Comparison of ENCODE assay signal across 11 cellular contexts in genomic region chr10:103847909-103848468, GRCh38. TPM values are rescaled to one million over a fixed set of nuclear protein-coding genes. Genes with fewer than 3 reads are reported as not detected.
DNase-seq lines count a peak whose midpoint lies in the region; ATAC-seq, FAIRE-seq and TF ChIP-seq lines count a peak whose summit lies in the region.
"Had no signal": no experiment of that assay in that cellular context is flagged by ENCODE, and none has a peak within 500 bp of the region (broad histone marks: within the 10 kb centered on the region; RNA-seq: fewer than 3 reads in every experiment).

No MANE protein-coding gene starts in this region.

- no peaks in the 10 kb centered on the region for H3K9me3 Mint-ChIP-seq in activated CD8-positive, alpha-beta T cell treated with anti-CD3 and anti-CD28 coated beads for 36 hours
- H3K9me3 Mint-ChIP-seq in mesothelial cell of epicardium, result no peaks in the 10 kb centered on the region
- H3K9me3 Mint-ChIP-seq: immature natural killer cell had no signal

- H3K27me3 ChIP-seq in BLaER1 treated with 17β-estradiol and CSF1 and Interleukin-3, amounts not matched to agents 10 nM and 100 nM, result no peaks in the 10 kb centered on the region
- H3K27me3 ChIP-seq in H7 (ENCODE audit: control insufficient read depth, insufficient read depth, low read length), result no peaks in the 10 kb centered on the region

- peaks cover 14% of the 10 kb centered on the region for H3K4me1 Mint-ChIP-seq in activated CD8-positive, alpha-beta T cell treated with anti-CD3 and anti-CD28 coated beads for 36 hours (ENCODE audit: low read depth)
- H3K4me1 Mint-ChIP-seq in mesothelial cell of epicardium, result peaks cover 17% of the 10 kb centered on the region

- CTCF ChIA-PET in activated CD8-positive, alpha-beta T cell treated with anti-CD3 and anti-CD28 coated beads for 36 hours (lab: Charles Lee), result interaction anchor here (0.6 to 2.4 kb wide), 12 partner anchors 9 to 161 kb away, joined by 3 to 20 read pairs (median 4); no protein-coding TSS in a partner anchor

- intact Hi-C loops in activated CD8-positive, alpha-beta T cell treated with anti-CD3 and anti-CD28 coated beads for 36 hours (cut with micrococcal nuclease), result no loop called here

- peak; percentile 75 for DNase-seq in H7
- peak; percentile 58 for DNase-seq in activated CD8-positive, alpha-beta T cell treated with anti-CD3 and anti-CD28 coated beads for 36 hours
- DNase-seq in mesothelial cell of epicardium (ENCODE audit: low spot score in 2 of 2, unreplicated experiment in 2 of 2), result no peak
- DNase-seq in effector CD4-positive, alpha-beta T cell, result no peak
- DNase-seq in NCI-H187 treated with DMSO at 0.1 percent for 48 hours (lab: John Stamatoyannopoulos, UW), result no peak
- DNase-seq in D721Med (ENCODE audit: insufficient read length, low spot score), result no peak
- DNase-seq: activated CD8-positive, alpha-beta memory T cell treated with anti-CD3 and anti-CD28 coated beads, Interleukin-2, amount 50 U/mL, for 4 hours; immature natural killer cell had no signal

- peak; percentile 30 for TF ChIP-seq CTCF in activated CD8-positive, alpha-beta T cell treated with anti-CD3 and anti-CD28 coated beads for 36 hours (IDR thresholded peaks at IDR 0.05)
- TF ChIP-seq CTCF in mesothelial cell of epicardium (IDR thresholded peaks at IDR 0.05; ENCODE audit: unreplicated experiment), result peak; percentile 34
- TF ChIP-seq CTCF in D721Med (IDR thresholded peaks at IDR 0.05; ENCODE audit: insufficient read depth, missing control alignments), result no peak

- H4K20me1 ChIP-seq in BLaER1 treated with 17β-estradiol and CSF1 and Interleukin-3, amounts not matched to agents 10 nM and 100 nM, result peaks cover 0 to 98% (median 82%) of the 10 kb centered on the region in 11 experiments; a peak in 20 of 22 replicates

- H3K4me3 ChIP-seq in BLaER1 treated with 17β-estradiol and CSF1 and Interleukin-3, amounts not matched to agents 10 nM and 100 nM, result no peak overlapping the region
- H3K4me3 ChIP-seq in H7 (ENCODE audit: insufficient read depth, low read depth, low read length), result no peak overlapping the region

- H3K9me3 ChIP-seq in BLaER1 treated with 17β-estradiol and CSF1 and Interleukin-3, amounts not matched to agents 10 nM and 100 nM (replicated peaks in 1 of 11), result no peaks in the 10 kb centered on the region

- FAIRE-seq in D721Med (lab: Jason Lieb, UNC), result no peak

- peak overlapping the region in 5 of 11 experiments; percentile 0 to 36 (median 18); a peak in 4 of 22 replicates for H3K9ac ChIP-seq in BLaER1 treated with 17β-estradiol and CSF1 and Interleukin-3, amounts not matched to agents 10 nM and 100 nM
- H3K9ac ChIP-seq: parathyroid adenoma had no signal

- peak overlapping the region; percentile 83 to 97 (median 93) for H3K4me2 ChIP-seq in BLaER1 treated with 17β-estradiol and CSF1 and Interleukin-3, amounts not matched to agents 10 nM and 100 nM

- H3K27ac Mint-ChIP-seq in activated CD8-positive, alpha-beta T cell treated with anti-CD3 and anti-CD28 coated beads for 36 hours, result no peak overlapping the region
- H3K27ac Mint-ChIP-seq in mesothelial cell of epicardium, result no peak overlapping the region
- H3K27ac Mint-ChIP-seq: immature natural killer cell had no signal

- no peak overlapping the region for H3K4me3 Mint-ChIP-seq in activated CD8-positive, alpha-beta T cell treated with anti-CD3 and anti-CD28 coated beads for 36 hours
- H3K4me3 Mint-ChIP-seq in mesothelial cell of epicardium, result no peak overlapping the region
- H3K4me3 Mint-ChIP-seq: immature natural killer cell had no signal

- peak overlapping the region in 8 of 11 experiments; percentile 4 to 57 (median 30); a peak in 12 of 22 replicates for H3K27ac ChIP-seq in BLaER1 treated with 17β-estradiol and CSF1 and Interleukin-3, amounts not matched to agents 10 nM and 100 nM
- H3K27ac ChIP-seq: parathyroid adenoma had no signal

- peaks cover 98 to 100% (median 100%) of the 10 kb centered on the region in 10 experiments for H3K4me1 ChIP-seq in BLaER1 treated with 17β-estradiol and CSF1 and Interleukin-3, amounts not matched to agents 10 nM and 100 nM
- H3K4me1 ChIP-seq: parathyroid adenoma had no signal

- peaks cover 0 to 48% (median 22%) of the 10 kb centered on the region in 11 experiments; a peak in 11 of 22 replicates for H3K36me3 ChIP-seq in BLaER1 treated with 17β-estradiol and CSF1 and Interleukin-3, amounts not matched to agents 10 nM and 100 nM
- H3K36me3 ChIP-seq in H7 (replicated peaks; ENCODE audit: control insufficient read depth, insufficient read depth, low read length), result no peaks in the 10 kb centered on the region

- POLR2A ChIA-PET in activated CD8-positive, alpha-beta T cell treated with anti-CD3 and anti-CD28 coated beads for 36 hours (lab: Charles Lee), result interaction anchor here (0.6 to 1.2 kb wide), 2 partner anchors 8 to 83 kb away, joined by 3 read pairs; no protein-coding TSS in a partner anchor

- H3K27me3 Mint-ChIP-seq in activated CD8-positive, alpha-beta T cell treated with anti-CD3 and anti-CD28 coated beads for 36 hours, result peaks cover 2% of the 10 kb centered on the region
- H3K27me3 Mint-ChIP-seq in mesothelial cell of epicardium (ENCODE audit: low read depth), result no peaks in the 10 kb centered on the region

- ATAC-seq in activated CD8-positive, alpha-beta T cell treated with anti-CD3 and anti-CD28 coated beads for 36 hours, result peak; percentile 75
- no peak for ATAC-seq in GM18520 (IDR thresholded peaks at IDR 0.05; ENCODE audit: unreplicated experiment)

- H3K36me3 Mint-ChIP-seq in activated CD8-positive, alpha-beta T cell treated with anti-CD3 and anti-CD28 coated beads for 36 hours (ENCODE audit: low read depth), result no peaks in the 10 kb centered on the region
- no peaks in the 10 kb centered on the region for H3K36me3 Mint-ChIP-seq in mesothelial cell of epicardium

RNA-seq across cellular contexts. Expression of gene SH3PXD2A, which starts 7.4 kb away (rescaled TPM):
- 6.8 and 8.1 TPM in 2 replicates for total RNA-seq in H7 (2014; rRNA removed; shearing (Covaris generic))
- total RNA-seq in activated CD8-positive, alpha-beta T cell treated with anti-CD3 and anti-CD28 coated beads for 36 hours, result 1 to 10 TPM; 6.5 to 7.4 TPM
- total RNA-seq in mesothelial cell of epicardium, result 33.5 to 36.8 TPM (median 34.4 TPM) in 3 replicates

Comparison
In these comparisons a context has a peak if more than half of its experiments do, and no peak if none do; other contexts are left out.
1. DNase-seq: peak in H7 (single experiment) and activated CD8-positive, alpha-beta T cell treated with anti-CD3 and anti-CD28 coated beads for 36 hours (single experiment); none in mesothelial cell of epicardium (0 of 2), effector CD4-positive, alpha-beta T cell (single experiment), NCI-H187 treated with DMSO at 0.1 percent for 48 hours (single experiment) and D721Med (single experiment).